Comparison of ENCODE assay signal across 28 cellular contexts in genomic region chr2:147660680-147661079, GRCh38.
"Had no signal": no experiment of that assay in that cellular context is flagged by ENCODE, and none has a peak within 500 bp of the region (broad histone marks: within the 10 kb centered on the region; RNA-seq: fewer than 3 reads in every experiment).

No MANE protein-coding gene starts in this region.

- H3K4me1 ChIP-seq: gastrocnemius medialis, stomach, thyroid gland, upper lobe of left lung, vagina had no signal

- ATAC-seq: activated T-cell treated with anti-CD3 and anti-CD28 coated beads, Interleukin-2, amount 50 U/mL, for 4 hours; activated T-helper 17 cell treated with anti-CD3 and anti-CD28 coated beads, Interleukin-2, amount 50 U/mL, for 72 hours; gastrocnemius medialis; left ventricle myocardium superior; sciatic nerve; stimulated activated effector memory CD8-positive, alpha-beta T cell treated with anti-CD3 and anti-CD28 coated beads, Interleukin-12 subunit alpha, Interleukin-12 subunit beta, amount 100 ng/mL, for 72 hours; T-helper 17 cell had no signal

- DNase-seq: activated CD4-positive, alpha-beta memory T cell treated with anti-CD3 and anti-CD28 coated beads, Interleukin-2, amount 10 ng/mL, durations not matched to agents 7 days and 5 days; activated CD4-positive, alpha-beta T cell treated with anti-CD3 and anti-CD28 coated beads, Interleukin-2, amount 10 ng/mL, durations not matched to agents 7 days and 5 days; activated CD4-positive, CD25-positive, alpha-beta regulatory T cell treated with anti-CD3 and anti-CD28 coated beads, Interleukin-2, amount 50 U/mL, for 72 hours; activated CD8-positive, alpha-beta memory T cell treated with anti-CD3 and anti-CD28 coated beads, Interleukin-2, amount 50 U/mL, for 48 hours; activated gamma-delta T cell treated with Interleukin-2 at 50 U/mL for 16 hours; activated naive CD4-positive, alpha-beta T cell treated with anti-CD3 and anti-CD28 coated beads, Interleukin-2, amount 50 U/mL, for 16 hours; activated T-cell treated with anti-CD3 and anti-CD28 coated beads, Interleukin-2, amount 50 U/mL, for 4 hours; amygdala; central memory CD4-positive, alpha-beta T cell; endodermal cell; esophagus squamous epithelium; gastrocnemius medialis; glutamatergic neuron; left ventricle myocardium superior; small intestine; stimulated activated CD4-positive, alpha-beta T cell treated with anti-CD3 and anti-CD28 coated beads, Interleukin-4, amount 100 ng/mL, for 24 hours; stomach; T-helper 17 cell; T1000; thyroid gland; upper lobe of left lung had no signal

- H3K4me1 Mint-ChIP-seq: nephron had no signal

- FAIRE-seq: islet of Langerhans, small intestine had no signal

- H3K9me3 Mint-ChIP-seq: activated T-cell treated with anti-CD3 and anti-CD28 coated beads, Interleukin-2, amount 50 U/mL, for 4 hours; activated T-helper 17 cell treated with anti-CD3 and anti-CD28 coated beads, Interleukin-2, amount 50 U/mL, for 72 hours; dendritic cell treated with granulocyte-macrophage colony-stimulating factor and Interleukin-4, amounts not matched to agents 40 ng/mL and 50 ng/mL, for 4 days; endodermal cell; nephron; stimulated activated effector memory CD8-positive, alpha-beta T cell treated with anti-CD3 and anti-CD28 coated beads, Interleukin-12 subunit alpha, Interleukin-12 subunit beta, amount 100 ng/mL, for 72 hours had no signal

- H3K4me3 ChIP-seq: esophagus squamous epithelium, gastrocnemius medialis, stomach, thyroid gland, upper lobe of left lung, vagina had no signal

- H3K27me3 Mint-ChIP-seq: activated CD4-positive, alpha-beta memory T cell treated with anti-CD3 and anti-CD28 coated beads, Interleukin-2, amount 10 ng/mL, durations not matched to agents 7 days and 5 days; activated CD4-positive, alpha-beta T cell treated with anti-CD3 and anti-CD28 coated beads, Interleukin-2, amount 10 ng/mL, durations not matched to agents 7 days and 5 days; activated T-helper 17 cell treated with anti-CD3 and anti-CD28 coated beads, Interleukin-2, amount 50 U/mL, for 72 hours; dendritic cell treated with granulocyte-macrophage colony-stimulating factor and Interleukin-4, amounts not matched to agents 40 ng/mL and 50 ng/mL, for 4 days; T-helper 17 cell had no signal

- H3K9me3 ChIP-seq: esophagus squamous epithelium, gastrocnemius medialis, stomach, thyroid gland, upper lobe of left lung, vagina had no signal

- H3K27ac ChIP-seq: esophagus squamous epithelium, gastrocnemius medialis, stomach, thyroid gland, upper lobe of left lung, vagina had no signal

- H3K36me3 ChIP-seq: esophagus squamous epithelium, gastrocnemius medialis, stomach, thyroid gland, upper lobe of left lung, vagina had no signal

- H3K36me3 Mint-ChIP-seq: stimulated activated effector memory CD8-positive, alpha-beta T cell treated with anti-CD3 and anti-CD28 coated beads, Interleukin-12 subunit alpha, Interleukin-12 subunit beta, amount 100 ng/mL, for 72 hours had no signal

- H3K4me3 Mint-ChIP-seq: activated CD4-positive, alpha-beta memory T cell treated with anti-CD3 and anti-CD28 coated beads, Interleukin-2, amount 10 ng/mL, durations not matched to agents 7 days and 5 days; activated CD4-positive, alpha-beta T cell treated with anti-CD3 and anti-CD28 coated beads, Interleukin-2, amount 10 ng/mL, durations not matched to agents 7 days and 5 days; activated T-cell treated with anti-CD3 and anti-CD28 coated beads, Interleukin-2, amount 50 U/mL, for 4 hours; activated T-helper 17 cell treated with anti-CD3 and anti-CD28 coated beads, Interleukin-2, amount 50 U/mL, for 72 hours; dendritic cell treated with granulocyte-macrophage colony-stimulating factor and Interleukin-4, amounts not matched to agents 40 ng/mL and 50 ng/mL, for 4 days; endodermal cell; nephron; stimulated activated effector memory CD8-positive, alpha-beta T cell treated with anti-CD3 and anti-CD28 coated beads, Interleukin-12 subunit alpha, Interleukin-12 subunit beta, amount 100 ng/mL, for 72 hours; T-helper 17 cell had no signal

- H3K27me3 ChIP-seq: esophagus squamous epithelium, gastrocnemius medialis, stomach, thyroid gland, upper lobe of left lung, vagina had no signal

- H3K27ac Mint-ChIP-seq: activated CD4-positive, alpha-beta memory T cell treated with anti-CD3 and anti-CD28 coated beads, Interleukin-2, amount 10 ng/mL, durations not matched to agents 7 days and 5 days; activated CD4-positive, alpha-beta T cell treated with anti-CD3 and anti-CD28 coated beads, Interleukin-2, amount 10 ng/mL, durations not matched to agents 7 days and 5 days; activated T-helper 17 cell treated with anti-CD3 and anti-CD28 coated beads, Interleukin-2, amount 50 U/mL, for 72 hours; dendritic cell treated with granulocyte-macrophage colony-stimulating factor and Interleukin-4, amounts not matched to agents 40 ng/mL and 50 ng/mL, for 4 days; endodermal cell; nephron; stimulated activated effector memory CD8-positive, alpha-beta T cell treated with anti-CD3 and anti-CD28 coated beads, Interleukin-12 subunit alpha, Interleukin-12 subunit beta, amount 100 ng/mL, for 72 hours; T-helper 17 cell had no signal
